ENCODE assay signal across 1 cellular context in genomic region chr2:74497777-74498499, GRCh38.
TF ChIP-seq lines count a peak whose summit lies in the region.

No MANE protein-coding gene starts in this region.

TF ChIP-seq in WTC11, 78 proteins besides CTCF, POLR2A, EP300 and RAD21 (continued from another document and continues in another):
- TF ChIP-seq, protein P1, sequence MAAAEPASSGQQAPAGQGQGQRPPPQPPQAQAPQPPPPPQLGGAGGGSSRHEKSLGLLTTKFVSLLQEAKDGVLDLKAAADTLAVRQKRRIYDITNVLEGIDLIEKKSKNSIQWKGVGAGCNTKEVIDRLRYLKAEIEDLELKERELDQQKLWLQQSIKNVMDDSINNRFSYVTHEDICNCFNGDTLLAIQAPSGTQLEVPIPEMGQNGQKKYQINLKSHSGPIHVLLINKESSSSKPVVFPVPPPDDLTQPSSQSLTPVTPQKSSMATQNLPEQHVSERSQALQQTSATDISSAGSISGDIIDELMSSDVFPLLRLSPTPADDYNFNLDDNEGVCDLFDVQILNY (CRISPR knock-in tag; IDR thresholded peaks at IDR 0.05) = 0 out of 2 replicates have a peak, but pooled peaks have one; percentile 36
- TF ChIP-seq GABPB1 (CRISPR knock-in tag; IDR thresholded peaks at IDR 0.05) (no peak), SMAD4 (CRISPR knock-in tag; IDR thresholded peaks at IDR 0.05) (no peak), FOXK1 (CRISPR knock-in tag; IDR thresholded peaks at IDR 0.05) (peak; percentile 55; the same call in 1 of the 2 replicates), MXD4 (CRISPR knock-in tag; IDR thresholded peaks at IDR 0.05; ENCODE audit: borderline replicate concordance) (no peak), FOXP1 (CRISPR knock-in tag; IDR thresholded peaks at IDR 0.05; ENCODE audit: borderline replicate concordance) (peak; percentile 72; the same call in 1 of the 2 replicates), SOX15 (CRISPR knock-in tag; IDR thresholded peaks at IDR 0.05) (no peak), ATF3 (CRISPR knock-in tag; conservative IDR thresholded peaks at IDR 0.05) (no peak), AFF4 (CRISPR knock-in tag; IDR thresholded peaks at IDR 0.05; ENCODE audit: borderline replicate concordance) (peak; percentile 86; the same call in 1 of the 2 replicates), ZNF138 (CRISPR knock-in tag; conservative IDR thresholded peaks at IDR 0.05) (peak; percentile 65; the same call in 1 of the 2 replicates), ZNF281 (CRISPR knock-in tag; IDR thresholded peaks at IDR 0.05) (no peak; the same call in 1 of the 2 replicates), CREM (CRISPR knock-in tag; IDR thresholded peaks at IDR 0.05) (no peak), JUN (CRISPR knock-in tag; IDR thresholded peaks at IDR 0.05) (0 out of 2 replicates have a peak, but pooled peaks have one; percentile 36), RELA (CRISPR knock-in tag; IDR thresholded peaks at IDR 0.05; ENCODE audit: borderline replicate concordance) (no peak), CDX4 (CRISPR knock-in tag; IDR thresholded peaks at IDR 0.05; ENCODE audit: borderline replicate concordance) (no peak), ZNF512 (CRISPR knock-in tag; IDR thresholded peaks at IDR 0.05; ENCODE audit: borderline replicate concordance) (no peak), PRDM15 (CRISPR knock-in tag; IDR thresholded peaks at IDR 0.05) (0 out of 2 replicates have a peak, but pooled peaks have one; percentile 20), ARID4B (CRISPR knock-in tag; IDR thresholded peaks at IDR 0.05; ENCODE audit: borderline replicate concordance) (peak; percentile 66; the same call in 1 of the 2 replicates), FOXP4 (CRISPR knock-in tag; IDR thresholded peaks at IDR 0.05) (peak; percentile 70; the same call in 1 of the 2 replicates), ELF4 (CRISPR knock-in tag; IDR thresholded peaks at IDR 0.05; ENCODE audit: low read depth) (no peak), FOXJ3 (CRISPR knock-in tag; IDR thresholded peaks at IDR 0.05; ENCODE audit: borderline replicate concordance) (no peak)
- TF ChIP-seq, protein P2, sequence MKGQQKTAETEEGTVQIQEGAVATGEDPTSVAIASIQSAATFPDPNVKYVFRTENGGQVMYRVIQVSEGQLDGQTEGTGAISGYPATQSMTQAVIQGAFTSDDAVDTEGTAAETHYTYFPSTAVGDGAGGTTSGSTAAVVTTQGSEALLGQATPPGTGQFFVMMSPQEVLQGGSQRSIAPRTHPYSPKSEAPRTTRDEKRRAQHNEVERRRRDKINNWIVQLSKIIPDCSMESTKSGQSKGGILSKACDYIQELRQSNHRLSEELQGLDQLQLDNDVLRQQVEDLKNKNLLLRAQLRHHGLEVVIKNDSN (CRISPR knock-in tag; IDR thresholded peaks at IDR 0.05) = peak; percentile 43; the same call in 1 of the 2 replicates
- TF ChIP-seq, protein P3, sequence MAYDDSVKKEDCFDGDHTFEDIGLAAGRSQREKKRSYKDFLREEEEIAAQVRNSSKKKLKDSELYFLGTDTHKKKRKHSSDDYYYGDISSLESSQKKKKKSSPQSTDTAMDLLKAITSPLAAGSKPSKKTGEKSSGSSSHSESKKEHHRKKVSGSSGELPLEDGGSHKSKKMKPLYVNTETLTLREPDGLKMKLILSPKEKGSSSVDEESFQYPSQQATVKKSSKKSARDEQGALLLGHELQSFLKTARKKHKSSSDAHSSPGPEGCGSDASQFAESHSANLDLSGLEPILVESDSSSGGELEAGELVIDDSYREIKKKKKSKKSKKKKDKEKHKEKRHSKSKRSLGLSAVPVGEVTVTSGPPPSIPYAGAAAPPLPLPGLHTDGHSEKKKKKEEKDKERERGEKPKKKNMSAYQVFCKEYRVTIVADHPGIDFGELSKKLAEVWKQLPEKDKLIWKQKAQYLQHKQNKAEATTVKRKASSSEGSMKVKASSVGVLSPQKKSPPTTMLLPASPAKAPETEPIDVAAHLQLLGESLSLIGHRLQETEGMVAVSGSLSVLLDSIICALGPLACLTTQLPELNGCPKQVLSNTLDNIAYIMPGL (CRISPR knock-in tag; IDR thresholded peaks at IDR 0.05) = peak; percentile 60; the same call in 1 of the 2 replicates
